19 cellular contexts compared by ENCODE assay signal in genomic region chr4:185421366-185422124, GRCh38. TPM values are rescaled to one million over a fixed set of nuclear protein-coding genes. Genes with fewer than 3 reads are reported as not detected.
DNase-seq lines count a peak whose midpoint lies in the region; ATAC-seq and TF ChIP-seq lines count a peak whose summit lies in the region.
"Had no signal": no experiment of that assay in that cellular context is flagged by ENCODE, and none has a peak within 500 bp of the region (broad histone marks: within the 10 kb centered on the region; RNA-seq: fewer than 3 reads in every experiment).

No MANE protein-coding gene starts in this region.

- H3K27me3 ChIP-seq in stomach = no peaks in the 10 kb centered on the region
- H3K27me3 ChIP-seq: heart left ventricle, thyroid gland had no signal

- DNase-seq in A172 (ENCODE audit: low spot score) = peak; percentile 48
- peak; percentile 76 for DNase-seq in EH (ENCODE audit: low read depth)
- peak; percentile 50 for DNase-seq in astrocyte of the cerebellum (ENCODE audit: low read depth)
- DNase-seq in kidney glomerular epithelial cell (lab: John Stamatoyannopoulos, UW) = peak; percentile 24
- no peak for DNase-seq in stomach
- DNase-seq in stimulated activated effector memory CD8-positive, alpha-beta T cell treated with anti-CD3 and anti-CD28 coated beads, Interleukin-12 subunit alpha, Interleukin-12 subunit beta, amount 100 ng/mL, for 72 hours (ENCODE audit: low spot score in 2 of 2) = no peak
- no peak for DNase-seq in C1 segment of cervical spinal cord (lab: John Stamatoyannopoulos, UW)
- DNase-seq: activated CD8-positive, alpha-beta memory T cell treated with anti-CD3 and anti-CD28 coated beads, Interleukin-2, amount 50 U/mL, for 48 hours; heart left ventricle; left colon; psoas muscle; Right ventricle myocardium superior; thyroid gland had no signal

- intact Hi-C loops in stomach (cut with DNase I; ENCODE audit: low total_unique reads) = no loop called here

- no peak overlapping the region for H3K27ac Mint-ChIP-seq in activated T-helper 17 cell treated with anti-CD3 and anti-CD28 coated beads, Interleukin-2, amount 50 U/mL, for 72 hours
- H3K27ac Mint-ChIP-seq in stimulated activated effector memory CD8-positive, alpha-beta T cell treated with anti-CD3 and anti-CD28 coated beads, Interleukin-12 subunit alpha, Interleukin-12 subunit beta, amount 100 ng/mL, for 72 hours = no peak overlapping the region
- H3K27ac Mint-ChIP-seq: activated naive CD4-positive, alpha-beta T cell treated with anti-CD3 and anti-CD28 coated beads, Interleukin-2, amount 50 U/mL, for 24 hours; B cell had no signal

- no peak for ATAC-seq in activated T-helper 17 cell treated with anti-CD3 and anti-CD28 coated beads, Interleukin-2, amount 50 U/mL, for 72 hours (replicated peaks)
- ATAC-seq in stimulated activated effector memory CD8-positive, alpha-beta T cell treated with anti-CD3 and anti-CD28 coated beads, Interleukin-12 subunit alpha, Interleukin-12 subunit beta, amount 100 ng/mL, for 72 hours = no peak
- ATAC-seq: activated CD4-positive, CD25-positive, alpha-beta regulatory T cell treated with anti-CD3 and anti-CD28 coated beads, Interleukin-2, amount 50 U/mL, for 24 hours; heart left ventricle; left colon; psoas muscle had no signal

- peaks cover 19% of the 10 kb centered on the region for H3K4me1 Mint-ChIP-seq in activated T-helper 17 cell treated with anti-CD3 and anti-CD28 coated beads, Interleukin-2, amount 50 U/mL, for 72 hours
- H3K4me1 Mint-ChIP-seq in stimulated activated effector memory CD8-positive, alpha-beta T cell treated with anti-CD3 and anti-CD28 coated beads, Interleukin-12 subunit alpha, Interleukin-12 subunit beta, amount 100 ng/mL, for 72 hours = peaks cover 30% of the 10 kb centered on the region

- WGBS in stomach, 5 donors = 56 to 88% (median 79%) methylated on average over 2 of the region's 2 CpGs

- H3K36me3 ChIP-seq in stomach = peaks cover 3 to 41% (median 30%) of the 10 kb centered on the region in 4 donors

- H3K4me3 ChIP-seq in astrocyte of the cerebellum (ENCODE audit: low read depth, low read length) = no peak overlapping the region
- H3K4me3 ChIP-seq in stomach = no peak overlapping the region
- H3K4me3 ChIP-seq: heart left ventricle, psoas muscle, thyroid gland had no signal

- no peak for TF ChIP-seq EP300 in stomach (IDR thresholded peaks at IDR 0.05)

- peaks cover 79% of the 10 kb centered on the region for H3K36me3 Mint-ChIP-seq in activated T-helper 17 cell treated with anti-CD3 and anti-CD28 coated beads, Interleukin-2, amount 50 U/mL, for 72 hours (ENCODE audit: low read depth)
- H3K36me3 Mint-ChIP-seq in stimulated activated effector memory CD8-positive, alpha-beta T cell treated with anti-CD3 and anti-CD28 coated beads, Interleukin-12 subunit alpha, Interleukin-12 subunit beta, amount 100 ng/mL, for 72 hours = peaks cover 65% of the 10 kb centered on the region

- no peaks in the 10 kb centered on the region for H3K9me3 ChIP-seq in stomach
- H3K9me3 ChIP-seq: heart left ventricle, psoas muscle, thyroid gland had no signal

- TF ChIP-seq CTCF in astrocyte of the cerebellum (IDR thresholded peaks at IDR 0.05; ENCODE audit: low read depth, low read length, missing control alignments) (no peak), stomach (IDR thresholded peaks at IDR 0.05) (no peak)

- in situ Hi-C loops in astrocyte of the cerebellum (cut with HindIII; ENCODE audit: low sequenced_read_pairs) = no loop called here

- no peak overlapping the region for H3K4me3 Mint-ChIP-seq in activated T-helper 17 cell treated with anti-CD3 and anti-CD28 coated beads, Interleukin-2, amount 50 U/mL, for 72 hours
- no peak overlapping the region for H3K4me3 Mint-ChIP-seq in stimulated activated effector memory CD8-positive, alpha-beta T cell treated with anti-CD3 and anti-CD28 coated beads, Interleukin-12 subunit alpha, Interleukin-12 subunit beta, amount 100 ng/mL, for 72 hours
- H3K4me3 Mint-ChIP-seq: activated naive CD4-positive, alpha-beta T cell treated with anti-CD3 and anti-CD28 coated beads, Interleukin-2, amount 50 U/mL, for 24 hours; B cell had no signal

- no peaks in the 10 kb centered on the region for H3K27me3 Mint-ChIP-seq in activated T-helper 17 cell treated with anti-CD3 and anti-CD28 coated beads, Interleukin-2, amount 50 U/mL, for 72 hours
- H3K27me3 Mint-ChIP-seq: activated naive CD4-positive, alpha-beta T cell treated with anti-CD3 and anti-CD28 coated beads, Interleukin-2, amount 50 U/mL, for 24 hours; B cell had no signal

- H3K4me1 ChIP-seq in stomach = peaks cover 10 to 51% (median 33%) of the 10 kb centered on the region in 4 donors

- no peak overlapping the region for H3K27ac ChIP-seq in stomach
- H3K27ac ChIP-seq: heart left ventricle, psoas muscle, thyroid gland had no signal

- no peak for TF ChIP-seq POLR2A in stomach (IDR thresholded peaks at IDR 0.05)

- H3K9me3 Mint-ChIP-seq in activated T-helper 17 cell treated with anti-CD3 and anti-CD28 coated beads, Interleukin-2, amount 50 U/mL, for 72 hours = no peaks in the 10 kb centered on the region
- H3K9me3 Mint-ChIP-seq in stimulated activated effector memory CD8-positive, alpha-beta T cell treated with anti-CD3 and anti-CD28 coated beads, Interleukin-12 subunit alpha, Interleukin-12 subunit beta, amount 100 ng/mL, for 72 hours = no peaks in the 10 kb centered on the region
- H3K9me3 Mint-ChIP-seq: activated naive CD4-positive, alpha-beta T cell treated with anti-CD3 and anti-CD28 coated beads, Interleukin-2, amount 50 U/mL, for 24 hours had no signal

RNA-seq across cellular contexts. Expression of gene UFSP2, which starts 4.2 kb away (rescaled TPM):
- 46.8 and 52.6 TPM in 2 replicates for total RNA-seq in A172 (2014; rRNA removed; shearing (Covaris generic))
- 10 to 100 TPM; 23.5 to 32.9 TPM for total RNA-seq in activated T-helper 17 cell treated with anti-CD3 and anti-CD28 coated beads, Interleukin-2, amount 50 U/mL, for 72 hours
- total RNA-seq in stomach = 10 to 100 TPM in 4 of 5 donors, not detected in 1; 12.3 to 56.2 (median 31.4) TPM
- 10 to 100 TPM; 20.3 to 28.1 (median 20.4) TPM for polyA plus RNA-seq in stomach

RNA-seq across cellular contexts. Expression of gene ANKRD37, which starts 24.9 kb away (rescaled TPM):
- 25.3 and 47.6 TPM in 2 replicates for total RNA-seq in A172 (2014; rRNA removed; shearing (Covaris generic))
- 100 to 1,000 TPM in 1 of 2 donors, 10 to 100 TPM in 1; 51.5 to 171 TPM for total RNA-seq in activated T-helper 17 cell treated with anti-CD3 and anti-CD28 coated beads, Interleukin-2, amount 50 U/mL, for 72 hours
- total RNA-seq in stomach = 10 to 100 TPM in 2 of 5 donors, 1 to 10 TPM in 3; 1.2 to 21.0 (median 8.1) TPM
- 10 to 100 TPM; 13.3 to 21.7 (median 18.6) TPM for polyA plus RNA-seq in stomach

RNA-seq across cellular contexts. Expression of gene LRP2BP, which starts 25.8 kb away (rescaled TPM):
- total RNA-seq in A172 (2014; rRNA removed; shearing (Covaris generic)) = 0.34 and 0.55 TPM in 2 replicates
- total RNA-seq in activated T-helper 17 cell treated with anti-CD3 and anti-CD28 coated beads, Interleukin-2, amount 50 U/mL, for 72 hours = 1 to 10 TPM; 1.2 to 5.7 TPM
- 1 to 10 TPM in 1 of 5 donors, under 1 TPM in 2, not detected in 2; 0.45 to 4.8 (median 0.58) TPM for total RNA-seq in stomach
- under 1 TPM in 2 of 3 donors, not detected in 1; 0.31 to 0.43 TPM for polyA plus RNA-seq in stomach

RNA-seq across cellular contexts. Expression of gene CCDC110, which starts 50.0 kb away (rescaled TPM):
- total RNA-seq in A172 (2014; rRNA removed; shearing (Covaris generic)) = 2.3 and 5.3 TPM in 2 replicates
- 1 to 10 TPM in 1 of 2 donors, under 1 TPM in 1; 0.09 to 1.2 TPM for total RNA-seq in activated T-helper 17 cell treated with anti-CD3 and anti-CD28 coated beads, Interleukin-2, amount 50 U/mL, for 72 hours
- total RNA-seq in stomach = 1 to 10 TPM in 4 of 5 donors, under 1 TPM in 1; 0.92 to 9.4 (median 5.4) TPM
- 1 to 10 TPM; 1.7 to 3.4 (median 2.1) TPM for polyA plus RNA-seq in stomach
- total RNA-seq: HT-29; T-helper 2 cell treated with Interferon-gamma antibody and Interleukin-4, amounts not matched to agents 100 ng/mL and 5 ng/mL, for 36 hours had no signal

Comparison
In these comparisons a context has a peak if more than half of its experiments do, and no peak if none do; other contexts are left out.
1. DNase-seq: peak in A172 (single experiment), EH (single experiment), astrocyte of the cerebellum (single experiment) and kidney glomerular epithelial cell (single experiment); none in stomach (single experiment), stimulated activated effector memory CD8-positive, alpha-beta T cell treated with anti-CD3 and anti-CD28 coated beads, Interleukin-12 subunit alpha, Interleukin-12 subunit beta, amount 100 ng/mL, for 72 hours (0 of 2) and C1 segment of cervical spinal cord (0 of 14).